In the genomic region with DNA sequence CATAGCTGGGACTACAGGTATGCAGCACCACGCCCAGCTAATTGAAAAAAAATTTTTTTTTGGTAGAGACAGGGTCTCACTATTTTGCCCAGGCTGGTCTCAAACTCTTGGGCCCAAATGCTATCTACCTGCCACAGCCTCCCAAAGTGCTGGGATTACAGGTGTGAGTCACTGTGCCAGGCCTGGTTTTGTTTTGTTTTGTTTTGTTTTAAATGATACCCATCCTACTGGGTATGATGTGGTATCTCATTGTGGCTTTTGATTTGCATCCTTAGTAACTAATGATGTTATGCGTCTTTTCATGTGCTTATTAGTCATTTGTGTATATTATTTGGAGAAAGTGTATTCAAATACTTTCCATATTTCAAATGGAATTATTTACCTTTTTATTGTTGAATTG, we compare ENCODE assay signal across 13 cellular contexts.
DNase-seq lines count a peak whose midpoint lies in the region; ATAC-seq and TF ChIP-seq lines count a peak whose summit lies in the region.
"Had no signal": no experiment of that assay in that cellular context is flagged by ENCODE, and none has a peak within 500 bp of the region (broad histone marks: within the 10 kb centered on the region; RNA-seq: fewer than 3 reads in every experiment).

No MANE protein-coding gene starts in this region.

- no peaks in the 10 kb centered on the region for H3K9me2 ChIP-seq in PC-3 (replicated peaks; ENCODE audit: low read length)

- H3K36me3 ChIP-seq in mammary epithelial cell (ENCODE audit: insufficient read depth, low read length) (peaks cover 16% of the 10 kb centered on the region), breast epithelium (no peaks in the 10 kb centered on the region), PC-3 (ENCODE audit: low read depth, low read length) (peaks cover 11% of the 10 kb centered on the region)

- in situ Hi-C loops in mammary epithelial cell (cut with MboI; ENCODE audit: low sequenced_read_pairs in 2 of 2): no loop called here

- H3K9ac ChIP-seq in mammary epithelial cell (ENCODE audit: insufficient read depth, low read length) (no peak overlapping the region), PC-3 (ENCODE audit: low read length) (no peak overlapping the region)
- H3K9ac ChIP-seq: GM23248 had no signal

- TF ChIP-seq CTCF in mammary epithelial cell (conservative IDR thresholded peaks at IDR 0.05 in 1 of 2, IDR thresholded peaks at IDR 0.05 in 1 of 2; ENCODE audit: extremely low read depth in 1 of 2, insufficient read depth in 1 of 2, low read depth in 1 of 2, low read length in 2 of 2) (no peak), breast epithelium (IDR thresholded peaks at IDR 0.05) (no peak), PC-3 (conservative IDR thresholded peaks at IDR 0.05; ENCODE audit: low read depth, low read length) (no peak), foreskin keratinocyte (conservative IDR thresholded peaks at IDR 0.05) (no peak)

- ATAC-seq in PC-3 (no peak), foreskin keratinocyte (peak; percentile 66)
- ATAC-seq: GM12878, HCT116 had no signal

- DNase-seq in mammary epithelial cell (peak; percentile 41), breast epithelium (ENCODE audit: low spot score in 2 of 2) (no peak), PC-3 (peak; percentile 5), foreskin keratinocyte (no peak), NCI-H2196 treated with DMSO at 0.1 percent for 48 hours (lab: John Stamatoyannopoulos, UW; ENCODE audit: unreplicated experiment) (no peak), activated gamma-delta T cell treated with Interleukin-2 at 50 U/mL for 16 hours (no peak), NCI-H1417 treated with DMSO at 0.1 percent for 48 hours (lab: John Stamatoyannopoulos, UW) (no peak)
- DNase-seq: C1 segment of cervical spinal cord, DMS79, GM23248 had no signal

- WGBS in mammary epithelial cell (ENCODE audit: low coverage, missing lambda C conversion rate): 80% methylated on average over 2 of the region's 2 CpGs

- no peak overlapping the region for H3K4me3 ChIP-seq in mammary epithelial cell (replicated peaks in 1 of 3; ENCODE audit: insufficient read depth in 1 of 3, low read depth in 2 of 3, low read length in 3 of 3)
- H3K4me3 ChIP-seq in breast epithelium: no peak overlapping the region
- no peak overlapping the region for H3K4me3 ChIP-seq in PC-3 (ENCODE audit: low read length)
- H3K4me3 ChIP-seq: GM12878, GM23248 had no signal

- H2AFZ ChIP-seq in mammary epithelial cell (ENCODE audit: low read depth, low read length): no peak overlapping the region
- H2AFZ ChIP-seq in PC-3 (ENCODE audit: low read length): no peak overlapping the region
- H2AFZ ChIP-seq: GM23248 had no signal

- H3K9me3 ChIP-seq in mammary epithelial cell (replicated peaks; ENCODE audit: insufficient read depth, low read length) (no peaks in the 10 kb centered on the region), breast epithelium (no peaks in the 10 kb centered on the region), PC-3 (ENCODE audit: low read length) (no peaks in the 10 kb centered on the region)

- H3F3A ChIP-seq in PC-3 (ENCODE audit: low read length, unreplicated experiment): no peaks in the 10 kb centered on the region

- CTCF ChIA-PET in mammary epithelial cell (lab: Charles Lee; ENCODE audit: low non-redundant PET): no interaction called here
- CTCF ChIA-PET in PC-3 (lab: Charles Lee): no interaction called here

- H3K79me2 ChIP-seq in mammary epithelial cell (ENCODE audit: insufficient read depth, low read length): no peaks in the 10 kb centered on the region
- H3K79me2 ChIP-seq in PC-3 (ENCODE audit: low read length): no peaks in the 10 kb centered on the region

- dilution Hi-C loops in mammary epithelial cell (cut with HindIII; ENCODE audit: low sequenced_read_pairs): no loop called here

- TF ChIP-seq POLR2A in breast epithelium (IDR thresholded peaks at IDR 0.05): no peak

- H4K20me1 ChIP-seq in mammary epithelial cell (ENCODE audit: insufficient read depth, low read length) (no peaks in the 10 kb centered on the region), PC-3 (ENCODE audit: low read length) (no peaks in the 10 kb centered on the region)

- BruUV-seq in mammary epithelial cell (replicated peaks; lab: Mats Ljungman, UMichigan) (no TSS peak), PC-3 (replicated peaks; lab: Mats Ljungman, UMichigan) (no TSS peak)

- POLR2A ChIA-PET in PC-3 (lab: Charles Lee; ENCODE audit: unreplicated experiment): no interaction called here

- intact Hi-C loops in mammary epithelial cell (cut with micrococcal nuclease) (no loop called here), breast epithelium (cut with DNase I; ENCODE audit: low total_unique reads) (no loop called here), PC-3 (cut with micrococcal nuclease) (no loop called here)

- H3K4me1 ChIP-seq in mammary epithelial cell (ENCODE audit: insufficient read depth, low read length): no peaks in the 10 kb centered on the region
- no peaks in the 10 kb centered on the region for H3K4me1 ChIP-seq in breast epithelium
- H3K4me1 ChIP-seq in PC-3 (ENCODE audit: insufficient read depth, low read length): peaks cover 17% of the 10 kb centered on the region
- peaks cover 26% of the 10 kb centered on the region for H3K4me1 ChIP-seq in foreskin keratinocyte

- H3K27me3 ChIP-seq in mammary epithelial cell (ENCODE audit: insufficient read depth, low read length) (no peaks in the 10 kb centered on the region), breast epithelium (no peaks in the 10 kb centered on the region), PC-3 (ENCODE audit: low read length) (no peaks in the 10 kb centered on the region), foreskin keratinocyte (no peaks in the 10 kb centered on the region)

- H3K4me2 ChIP-seq in mammary epithelial cell (ENCODE audit: insufficient read depth, low read depth, low read length): no peak overlapping the region
- no peak overlapping the region for H3K4me2 ChIP-seq in PC-3 (ENCODE audit: low read length)

- H3K27ac ChIP-seq in mammary epithelial cell (ENCODE audit: insufficient read depth, low read depth, low read length) (peak overlapping the region; percentile 29), breast epithelium (no peak overlapping the region), PC-3 (ENCODE audit: low read length) (no peak overlapping the region), foreskin keratinocyte (no peak overlapping the region)
- H3K27ac ChIP-seq: GM23248, HL-60 had no signal

Comparison
In these comparisons a context has a peak if more than half of its experiments do, and no peak if none do; other contexts are left out.
1. DNase-seq: peak in mammary epithelial cell (single experiment) and PC-3 (single experiment); none in breast epithelium (0 of 2), foreskin keratinocyte (0 of 2), NCI-H2196 treated with DMSO at 0.1 percent for 48 hours (single experiment), activated gamma-delta T cell treated with Interleukin-2 at 50 U/mL for 16 hours (single experiment) and NCI-H1417 treated with DMSO at 0.1 percent for 48 hours (single experiment).